18 cellular contexts compared by ENCODE assay signal in genomic region chr1:203807211-203807610, GRCh38. TPM values are rescaled to one million over a fixed set of nuclear protein-coding genes. Genes with fewer than 3 reads are reported as not detected.
A peak's percentile ranks its signal among the peaks of the same experiment; 100 is the strongest.
DNase-seq lines count a peak whose midpoint lies in the region; ATAC-seq, FAIRE-seq and TF ChIP-seq lines count a peak whose summit lies in the region.
"Had no signal": no experiment of that assay in that cellular context is flagged by ENCODE, and none has a peak within 500 bp of the region (broad histone marks: within the 10 kb centered on the region; RNA-seq: fewer than 3 reads in every experiment).

No MANE protein-coding gene starts in this region.

- in situ Hi-C loops in K562 (cut with MboI) = no loop called here

- H3K4me3 ChIP-seq in AG04450 (ENCODE audit: low read depth, low read length) (no peak overlapping the region), K562 (no peak overlapping the region), mucosa of descending colon (no peak overlapping the region), aorta (ENCODE audit: low read length in 2 of 2) (no peak overlapping the region)
- H3K4me3 ChIP-seq: lung had no signal

- intact Hi-C loops in K562 (cut with micrococcal nuclease) = no loop called here
- intact Hi-C loops in mucosa of descending colon (cut with DNase I, micrococcal nuclease) = no loop called here
- intact Hi-C loops in aorta (cut with DNase I) = no loop called here
- intact Hi-C loops in activated CD4-positive, alpha-beta memory T cell treated with anti-CD3 and anti-CD28 coated beads for 36 hours (cut with micrococcal nuclease) = no loop called here

- no peak overlapping the region for H3K4me2 ChIP-seq in K562 (ENCODE audit: insufficient read depth, low read length)

- no peak overlapping the region for H2AFZ ChIP-seq in K562 (ENCODE audit: low read depth, low read length)

- WGBS in K562 (ENCODE audit: insufficient coverage, low coverage, missing lambda C conversion rate) = 96% methylated on average over 2 of the region's 2 CpGs
- 0 to 7% methylated on average over 2 of the region's 2 CpGs for WGBS in aorta, 2 donors

- H3K36me3 Mint-ChIP-seq in HFFc6 (ENCODE audit: low read depth) = peaks cover 34% of the 10 kb centered on the region
- H3K36me3 Mint-ChIP-seq in activated CD4-positive, alpha-beta memory T cell treated with anti-CD3 and anti-CD28 coated beads for 36 hours = peaks cover 41% of the 10 kb centered on the region

- TF ChIP-seq CTCF in AG04450 (IDR thresholded peaks at IDR 0.05; ENCODE audit: low read depth, low read length) (no peak), HFFc6 (IDR thresholded peaks at IDR 0.05) (no peak), K562 (IDR thresholded peaks at IDR 0.05 in 2 of 3, conservative IDR thresholded peaks at IDR 0.05 in 1 of 3; ENCODE audit: insufficient read depth in 2 of 3, low read depth in 1 of 3, low read length in 3 of 3) (no peak), mucosa of descending colon (IDR thresholded peaks at IDR 0.05) (no peak)

- no peaks in the 10 kb centered on the region for H3K9me3 Mint-ChIP-seq in HFFc6
- H3K9me3 Mint-ChIP-seq in activated CD4-positive, alpha-beta memory T cell treated with anti-CD3 and anti-CD28 coated beads for 36 hours = no peaks in the 10 kb centered on the region
- H3K9me3 Mint-ChIP-seq: activated naive CD4-positive, alpha-beta T cell treated with anti-CD3 and anti-CD28 coated beads for 36 hours had no signal

- no peaks in the 10 kb centered on the region for H3K4me1 ChIP-seq in K562 (replicated peaks in 1 of 2; ENCODE audit: control insufficient read depth in 2 of 2, insufficient read depth in 2 of 2, low read length in 2 of 2)
- no peaks in the 10 kb centered on the region for H3K4me1 ChIP-seq in mucosa of descending colon (ENCODE audit: low read depth)
- H3K4me1 ChIP-seq in aorta (ENCODE audit: control insufficient read depth in 1 of 2, insufficient read depth in 2 of 2, low read length in 2 of 2) = peaks cover 0 to 2% of the 10 kb centered on the region in 2 donors

- DNase-seq in AG04450 (ENCODE audit: low read depth, low spot score) (peak; percentile 77), HFFc6 (peak; percentile 86), K562 (ENCODE audit: extremely low read depth in 1 of 4, low spot score in 3 of 4) (no peak), mucosa of descending colon (no peak), aorta (no peak), CD1c-positive myeloid dendritic cell (ENCODE audit: extremely low spot score) (no peak), NOMO-1 treated with dmso at 0.1 percent for 144 hours (lab: John Stamatoyannopoulos, UW; ENCODE audit: unreplicated experiment) (no peak)
- no peak for DNase-seq in activated CD4-positive, alpha-beta memory T cell treated with anti-CD3 and anti-CD28 coated beads for 36 hours
- DNase-seq: activated naive CD4-positive, alpha-beta T cell treated with anti-CD3 and anti-CD28 coated beads for 36 hours; DND-41; NCI-H1436; OCI-M1; small intestine; WERI-Rb-1 had no signal

- TF ChIP-seq RAD21 in K562 (CRISPR knock-in tag; conservative IDR thresholded peaks at IDR 0.05 in 1 of 2, IDR thresholded peaks at IDR 0.05 in 1 of 2) = no peak

- H3K4me3 Mint-ChIP-seq in HFFc6 = peak overlapping the region; percentile 21; the same call in 1 of the 2 replicates
- no peak overlapping the region for H3K4me3 Mint-ChIP-seq in activated CD4-positive, alpha-beta memory T cell treated with anti-CD3 and anti-CD28 coated beads for 36 hours
- H3K4me3 Mint-ChIP-seq: activated naive CD4-positive, alpha-beta T cell treated with anti-CD3 and anti-CD28 coated beads for 36 hours had no signal

- CTCF ChIA-PET in AG04450 (lab: Charles Lee) (interaction anchor here (0.7 kb wide), 2 partner anchors 58 to 166 kb away, joined by 3 to 4 read pairs; no protein-coding TSS in a partner anchor), K562 (lab: Yijun Ruan, JAX; ENCODE audit: low intra/inter-chr PET ratio) (no interaction called here)
- CTCF ChIA-PET in activated CD4-positive, alpha-beta memory T cell treated with anti-CD3 and anti-CD28 coated beads for 36 hours (lab: Charles Lee) = interaction anchor here (1.3 to 1.4 kb wide), 2 partner anchors 303 to 319 kb away, joined by 3 read pairs; no protein-coding TSS in a partner anchor

- TF ChIP-seq EP300 in K562 (IDR thresholded peaks at IDR 0.05; ENCODE audit: low read length) = no peak

- H3K27ac ChIP-seq in AG04450 (ENCODE audit: low read depth, low read length) = peak overlapping the region; percentile 57
- no peak overlapping the region for H3K27ac ChIP-seq in K562 (ENCODE audit: extremely low read depth, low read depth, low read length)
- no peak overlapping the region for H3K27ac ChIP-seq in aorta (ENCODE audit: low read depth in 1 of 2, low read length in 2 of 2)
- H3K27ac ChIP-seq: WERI-Rb-1 had no signal

- TSS peak; percentile 2 for BruUV-seq in K562 (replicated peaks; lab: Mats Ljungman, UMichigan)

- FAIRE-seq in K562 (lab: Jason Lieb, UNC) = no peak
- FAIRE-seq: colon, small intestine had no signal

- ATAC-seq in K562 = no peak
- peak; percentile 26 for ATAC-seq in mucosa of descending colon
- no peak for ATAC-seq in aorta (ENCODE audit: low FRiP score)

- peaks cover 40% of the 10 kb centered on the region for H3K4me1 Mint-ChIP-seq in HFFc6 (ENCODE audit: low read depth)
- H3K4me1 Mint-ChIP-seq in activated CD4-positive, alpha-beta memory T cell treated with anti-CD3 and anti-CD28 coated beads for 36 hours (ENCODE audit: low read depth) = peaks cover 29% of the 10 kb centered on the region

- H3K9me3 ChIP-seq in AG04450 (ENCODE audit: control insufficient read depth, insufficient read depth, low read length) = no peaks in the 10 kb centered on the region
- no peaks in the 10 kb centered on the region for H3K9me3 ChIP-seq in K562 (replicated peaks; ENCODE audit: control insufficient read depth, insufficient read depth, low read depth, low read length)
- H3K9me3 ChIP-seq in mucosa of descending colon = no peaks in the 10 kb centered on the region
- H3K9me3 ChIP-seq in aorta (ENCODE audit: control insufficient read depth, low read length) = no peaks in the 10 kb centered on the region

- no peaks in the 10 kb centered on the region for H3K27me3 Mint-ChIP-seq in HFFc6 (ENCODE audit: insufficient read depth)
- H3K27me3 Mint-ChIP-seq in activated CD4-positive, alpha-beta memory T cell treated with anti-CD3 and anti-CD28 coated beads for 36 hours = no peaks in the 10 kb centered on the region

- peaks cover 87% of the 10 kb centered on the region for H3K79me2 ChIP-seq in K562 (ENCODE audit: control insufficient read depth, insufficient read depth, low read length)

- H3K36me3 ChIP-seq in K562 (ENCODE audit: control insufficient read depth, insufficient read depth, low read length) (peaks cover 84% of the 10 kb centered on the region), mucosa of descending colon (ENCODE audit: low read depth) (no peaks in the 10 kb centered on the region), aorta (ENCODE audit: control insufficient read depth in 1 of 2, insufficient read depth in 2 of 2, low read length in 1 of 2) (peaks cover 0 to 3% of the 10 kb centered on the region in 2 donors)

- H3K9me1 ChIP-seq in K562 (ENCODE audit: control insufficient read depth, insufficient read depth, low read length) = no peaks in the 10 kb centered on the region

- no peak overlapping the region for H3K9ac ChIP-seq in K562 (ENCODE audit: insufficient read depth in 1 of 2, low read depth in 2 of 2, low read length in 2 of 2)

- H4K20me1 ChIP-seq in K562 (replicated peaks; ENCODE audit: control insufficient read depth, insufficient read depth, low read length) = no peaks in the 10 kb centered on the region

- TF ChIP-seq POLR2A in K562 (conservative IDR thresholded peaks at IDR 0.05) = no peak

- POLR2A ChIA-PET in AG04450 (lab: Yijun Ruan, JAX) (interaction anchor here (0.6 to 0.9 kb wide), 4 partner anchors 12 to 197 kb away, joined by 3 to 7 read pairs (median 4); no protein-coding TSS in a partner anchor), K562 (lab: Yijun Ruan, JAX) (interaction anchor here (0.8 to 3.2 kb wide), 4 partner anchors 9 to 14 kb away, joined by 3 to 17 read pairs (median 4); no protein-coding TSS in a partner anchor)
- POLR2A ChIA-PET in activated CD4-positive, alpha-beta memory T cell treated with anti-CD3 and anti-CD28 coated beads for 36 hours (lab: Charles Lee) = interaction anchor here (0.6 kb wide), 1 partner anchor 63 kb away, joined by 5 read pairs; no protein-coding TSS in a partner anchor

- H3K27ac Mint-ChIP-seq in HFFc6 = peak overlapping the region; percentile 77
- no peak overlapping the region for H3K27ac Mint-ChIP-seq in activated CD4-positive, alpha-beta memory T cell treated with anti-CD3 and anti-CD28 coated beads for 36 hours
- H3K27ac Mint-ChIP-seq: activated naive CD4-positive, alpha-beta T cell treated with anti-CD3 and anti-CD28 coated beads for 36 hours had no signal

- H3K27me3 ChIP-seq in AG04450 (ENCODE audit: control insufficient read depth, insufficient read depth, low read length) (no peaks in the 10 kb centered on the region), K562 (ENCODE audit: control insufficient read depth in 2 of 2, insufficient read depth in 2 of 2, low read length in 2 of 2) (no peaks in the 10 kb centered on the region), aorta (ENCODE audit: control insufficient read depth in 1 of 2, insufficient read depth in 2 of 2, low read length in 1 of 2) (no peaks in the 10 kb centered on the region)

RNA-seq across cellular contexts. Expression of gene ZBED6, which starts 11.8 kb away (rescaled TPM):
- polyA plus RNA-seq in AG04450 (2011; rRNA removed) = 21.9 and 22.7 TPM in 2 replicates
- 44.6 and 54.8 TPM in 2 replicates for polyA minus RNA-seq in AG04450 (2011; rRNA and poly(A)+ RNA removed)
- 10 to 100 TPM; 25.9 to 35.2 (median 30.5) TPM for total RNA-seq in HFFc6 (2021; fragmentation: NEBNext Ultra II Directional; extraction: Animal tissue kit (Norgen Biotek cat#: 25700))
- 46.0 and 78.8 TPM in 2 replicates for total RNA-seq in K562 (2011; cell fraction: chromatin; rRNA removed; ENCODE audit: low replicate concordance)
- 18.3 and 20.5 TPM in 2 replicates for total RNA-seq in K562 (2011; cell fraction: nucleolus; rRNA removed)
- total RNA-seq in K562 (2011; cell fraction: nucleoplasm; rRNA removed) = 44.7 and 57.6 TPM in 2 replicates
- total RNA-seq in K562 (2014; rRNA removed) = 5.0 and 8.9 TPM in 2 replicates
- 12.8 and 18.2 TPM in 2 replicates for total RNA-seq in K562 (2014; rRNA removed; fragmentation: Illumina TruSeq; extraction: Trizol)
- total RNA-seq in K562 (2015; rRNA removed; fragmentation: Illumina TruSeq; extraction: Trizol) = 12.5 and 13.2 TPM in 2 replicates
- 16.1 and 16.6 TPM in 2 replicates for total RNA-seq in K562 (2021)
- 5.9 and 6.9 TPM in 2 replicates for polyA plus RNA-seq in K562 (2011; rRNA removed)
- 2.5 and 4.5 TPM in 2 replicates for polyA plus RNA-seq in K562 (2011; cell fraction: cytosol; rRNA removed)
- polyA plus RNA-seq in K562 (2011; cell fraction: nucleus; rRNA removed) = 21.1 and 29.6 TPM in 2 replicates
- polyA plus RNA-seq in K562 (2012) = 2.3 and 3.1 TPM in 2 replicates
- 3.6 and 4.0 TPM in 2 replicates for polyA plus RNA-seq in K562 (2014; fragmentation: Illumina TruSeq; extraction: Trizol)
- under 1 TPM; 0.21 to 0.96 TPM for polyA plus RNA-seq in K562 (2014; fragmentation: Nextera tagmentation; extraction: Ambion mirVana)
- polyA plus RNA-seq in K562 (2014; rRNA removed) = 2.5 and 3.1 TPM in 2 replicates
- polyA minus RNA-seq in K562 (2011; rRNA and poly(A)+ RNA removed) = 21.8 and 28.1 TPM in 2 replicates
- 8.1 and 15.2 TPM in 2 replicates for polyA minus RNA-seq in K562 (2011; cell fraction: cytosol; rRNA and poly(A)+ RNA removed)
- 21.9 and 43.3 TPM in 2 replicates for polyA minus RNA-seq in K562 (2011; cell fraction: nucleus; rRNA and poly(A)+ RNA removed)
- total RNA-seq in mucosa of descending colon = 10 to 100 TPM; 23.9 to 33.7 (median 27.2) TPM
- 10 to 100 TPM; 55.1 to 58.7 TPM for total RNA-seq in aorta
- 1 to 10 TPM in 1 of 2 donors, under 1 TPM in 1; 0.63 to 2.7 TPM for polyA plus RNA-seq in aorta
- 10 to 100 TPM; 18.6 to 20.4 TPM for total RNA-seq in activated CD4-positive, alpha-beta memory T cell treated with anti-CD3 and anti-CD28 coated beads for 36 hours

RNA-seq across cellular contexts. Expression of gene ZC3H11A, which starts 11.8 kb away (rescaled TPM):
- polyA plus RNA-seq in AG04450 (2011; rRNA removed) (76.1 and 95.4 TPM in 2 replicates), K562 (2011; rRNA removed) (137 and 154 TPM in 2 replicates), K562 (2014; fragmentation: Illumina TruSeq; extraction: Trizol) (103 and 125 TPM in 2 replicates), K562 (2014; fragmentation: Nextera tagmentation; extraction: Ambion mirVana) (10 to 100 TPM; 34.2 to 53.8 TPM), K562 (2014; rRNA removed) (91.6 and 99.5 TPM in 2 replicates), aorta (10 to 100 TPM; 31.2 to 66.9 TPM)
- 94.6 and 106 TPM in 2 replicates for polyA minus RNA-seq in AG04450 (2011; rRNA and poly(A)+ RNA removed)
- 10 to 100 TPM; 53.7 to 66.3 (median 59.2) TPM for total RNA-seq in HFFc6 (2021; fragmentation: NEBNext Ultra II Directional; extraction: Animal tissue kit (Norgen Biotek cat#: 25700))
- 147 and 331 TPM in 2 replicates for total RNA-seq in K562 (2011; cell fraction: chromatin; rRNA removed; ENCODE audit: low replicate concordance)
- total RNA-seq in K562 (2011; cell fraction: nucleolus; rRNA removed) = 125 and 159 TPM in 2 replicates
- total RNA-seq in K562 (2011; cell fraction: nucleoplasm; rRNA removed) = 177 and 284 TPM in 2 replicates
- total RNA-seq in K562 (2014; rRNA removed) (72.2 and 87.8 TPM in 2 replicates), K562 (2014; rRNA removed; fragmentation: Illumina TruSeq; extraction: Trizol) (119 and 126 TPM in 2 replicates), K562 (2015; rRNA removed; fragmentation: Illumina TruSeq; extraction: Trizol) (103 and 109 TPM in 2 replicates), K562 (2021) (91.8 and 102 TPM in 2 replicates), mucosa of descending colon (10 to 100 TPM; 60.6 to 91.9 (median 61.4) TPM), aorta (10 to 100 TPM; 71.2 to 86.4 TPM)
- 51.4 and 88.4 TPM in 2 replicates for polyA plus RNA-seq in K562 (2011; cell fraction: cytosol; rRNA removed)
- 247 and 349 TPM in 2 replicates for polyA plus RNA-seq in K562 (2011; cell fraction: nucleus; rRNA removed)
- 60.3 and 89.4 TPM in 2 replicates for polyA plus RNA-seq in K562 (2012)
- polyA minus RNA-seq in K562 (2011; rRNA and poly(A)+ RNA removed) = 170 and 175 TPM in 2 replicates
- 53.3 and 59.3 TPM in 2 replicates for polyA minus RNA-seq in K562 (2011; cell fraction: cytosol; rRNA and poly(A)+ RNA removed)
- 96.0 and 220 TPM in 2 replicates for polyA minus RNA-seq in K562 (2011; cell fraction: nucleus; rRNA and poly(A)+ RNA removed)
- total RNA-seq in activated CD4-positive, alpha-beta memory T cell treated with anti-CD3 and anti-CD28 coated beads for 36 hours = 10 to 100 TPM; 90.2 to 91.8 TPM

RNA-seq across cellular contexts. Expression of gene LAX1, which starts 42.2 kb away (rescaled TPM):
- not detected in 2 replicates for polyA plus RNA-seq in AG04450 (2011; rRNA removed)
- not detected in 2 replicates for polyA minus RNA-seq in AG04450 (2011; rRNA and poly(A)+ RNA removed)
- not detected for total RNA-seq in HFFc6 (2021; fragmentation: NEBNext Ultra II Directional; extraction: Animal tissue kit (Norgen Biotek cat#: 25700))
- not detected in 2 replicates for total RNA-seq in K562 (2011; cell fraction: chromatin; rRNA removed; ENCODE audit: low replicate concordance)
- not detected in 2 replicates for total RNA-seq in K562 (2011; cell fraction: nucleolus; rRNA removed)
- total RNA-seq in K562 (2011; cell fraction: nucleoplasm; rRNA removed) = not detected in 2 replicates
- not detected in 2 replicates for total RNA-seq in K562 (2014; rRNA removed)
- total RNA-seq in K562 (2014; rRNA removed; fragmentation: Illumina TruSeq; extraction: Trizol) = not detected in 2 replicates
- not detected in 2 replicates for total RNA-seq in K562 (2015; rRNA removed; fragmentation: Illumina TruSeq; extraction: Trizol)
- not detected in 2 replicates for total RNA-seq in K562 (2021)
- not detected in 2 replicates for polyA plus RNA-seq in K562 (2011; rRNA removed)
- not detected in 2 replicates for polyA plus RNA-seq in K562 (2011; cell fraction: cytosol; rRNA removed)
- not detected in 2 replicates for polyA plus RNA-seq in K562 (2011; cell fraction: nucleus; rRNA removed)
- polyA plus RNA-seq in K562 (2012) = not detected in 2 replicates
- not detected in 2 replicates for polyA plus RNA-seq in K562 (2014; fragmentation: Illumina TruSeq; extraction: Trizol)
- not detected for polyA plus RNA-seq in K562 (2014; fragmentation: Nextera tagmentation; extraction: Ambion mirVana)
- polyA plus RNA-seq in K562 (2014; rRNA removed) = not detected in 2 replicates
- not detected in 2 replicates for polyA minus RNA-seq in K562 (2011; rRNA and poly(A)+ RNA removed)
- not detected in 2 replicates for polyA minus RNA-seq in K562 (2011; cell fraction: cytosol; rRNA and poly(A)+ RNA removed)
- not detected in 2 replicates for polyA minus RNA-seq in K562 (2011; cell fraction: nucleus; rRNA and poly(A)+ RNA removed)
- total RNA-seq in mucosa of descending colon = 1 to 10 TPM; 1.1 to 2.6 (median 1.5) TPM
- 1 to 10 TPM in 1 of 2 donors, under 1 TPM in 1; 0.84 to 2.2 TPM for total RNA-seq in aorta
- 1 to 10 TPM in 1 of 2 donors, not detected in 1; 1.1 TPM for polyA plus RNA-seq in aorta
- 10 to 100 TPM; 14.0 to 14.3 TPM for total RNA-seq in activated CD4-positive, alpha-beta memory T cell treated with anti-CD3 and anti-CD28 coated beads for 36 hours
- total RNA-seq: NCI-H460 had no signal
- polyA plus RNA-seq: neural cell had no signal

RNA-seq across cellular contexts. Expression of gene SNRPE, which starts 54.2 kb away (rescaled TPM):
- polyA plus RNA-seq in AG04450 (2011; rRNA removed) (227 and 278 TPM in 2 replicates), K562 (2011; rRNA removed) (431 and 603 TPM in 2 replicates), K562 (2014; fragmentation: Illumina TruSeq; extraction: Trizol) (376 and 415 TPM in 2 replicates), K562 (2014; fragmentation: Nextera tagmentation; extraction: Ambion mirVana) (1,000 to 10,000 TPM; 1,614 to 1,893 TPM), K562 (2014; rRNA removed) (381 and 487 TPM in 2 replicates), aorta (100 to 1,000 TPM in 1 of 2 donors, 10 to 100 TPM in 1; 69.3 to 172 TPM)
- 30.6 and 41.1 TPM in 2 replicates for polyA minus RNA-seq in AG04450 (2011; rRNA and poly(A)+ RNA removed)
- total RNA-seq in HFFc6 (2021; fragmentation: NEBNext Ultra II Directional; extraction: Animal tissue kit (Norgen Biotek cat#: 25700)) = 100 to 1,000 TPM; 154 to 186 (median 163) TPM
- total RNA-seq in K562 (2011; cell fraction: chromatin; rRNA removed; ENCODE audit: low replicate concordance) = 54.1 and 65.9 TPM in 2 replicates
- total RNA-seq in K562 (2011; cell fraction: nucleolus; rRNA removed) = 63.4 and 64.6 TPM in 2 replicates
- 96.9 and 119 TPM in 2 replicates for total RNA-seq in K562 (2011; cell fraction: nucleoplasm; rRNA removed)
- total RNA-seq in K562 (2014; rRNA removed) (158 and 216 TPM in 2 replicates), K562 (2014; rRNA removed; fragmentation: Illumina TruSeq; extraction: Trizol) (595 and 636 TPM in 2 replicates), K562 (2015; rRNA removed; fragmentation: Illumina TruSeq; extraction: Trizol) (301 and 351 TPM in 2 replicates), K562 (2021) (442 and 541 TPM in 2 replicates), mucosa of descending colon (10 to 100 TPM; 53.2 to 91.1 (median 53.5) TPM), aorta (10 to 100 TPM; 53.7 to 55.0 TPM)
- polyA plus RNA-seq in K562 (2011; cell fraction: cytosol; rRNA removed) = 231 and 551 TPM in 2 replicates
- polyA plus RNA-seq in K562 (2011; cell fraction: nucleus; rRNA removed) = 88.3 and 172 TPM in 2 replicates
- 351 and 945 TPM in 2 replicates for polyA plus RNA-seq in K562 (2012)
- polyA minus RNA-seq in K562 (2011; rRNA and poly(A)+ RNA removed) = 394 and 412 TPM in 2 replicates
- polyA minus RNA-seq in K562 (2011; cell fraction: cytosol; rRNA and poly(A)+ RNA removed) = 40.2 and 54.7 TPM in 2 replicates
- 31.1 and 54.2 TPM in 2 replicates for polyA minus RNA-seq in K562 (2011; cell fraction: nucleus; rRNA and poly(A)+ RNA removed)
- total RNA-seq in activated CD4-positive, alpha-beta memory T cell treated with anti-CD3 and anti-CD28 coated beads for 36 hours = 100 to 1,000 TPM; 327 to 339 TPM

Comparison
In these comparisons a context has a peak if more than half of its experiments do, and no peak if none do; other contexts are left out.
1. DNase-seq: peak in AG04450 (single experiment) and HFFc6 (single experiment); none in K562 (0 of 4), mucosa of descending colon (0 of 3), aorta (0 of 2), CD1c-positive myeloid dendritic cell (single experiment), NOMO-1 treated with dmso at 0.1 percent for 144 hours (single experiment) and activated CD4-positive, alpha-beta memory T cell treated with anti-CD3 and anti-CD28 coated beads for 36 hours (single experiment).
2. RNA of gene LAX1, which starts 42.2 kb away (total RNA-seq): 14.0 to 14.3 TPM in activated CD4-positive, alpha-beta memory T cell treated with anti-CD3 and anti-CD28 coated beads for 36 hours; 0.84 to 2.2 TPM in aorta, 1.1 to 2.6 TPM in mucosa of descending colon, not detected in K562 and not detected in HFFc6; every median in the first group is over 4 times any median in the second.